In the genomic region with DNA sequence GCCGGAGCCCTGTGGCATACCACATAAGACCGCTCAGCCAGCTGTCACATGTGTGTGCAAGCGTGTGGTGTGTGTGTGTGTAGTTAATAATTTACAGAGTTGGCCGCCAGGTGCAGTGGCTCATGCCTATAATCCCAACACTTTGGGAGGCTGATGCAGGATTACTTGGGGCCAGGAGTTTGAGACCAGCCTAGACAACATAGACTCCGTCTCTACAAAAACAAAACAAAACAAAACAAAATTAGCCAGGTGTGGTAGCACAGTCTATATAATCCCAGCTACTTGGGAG, we compare ENCODE assay signal across 18 cellular contexts. TPM values are rescaled to one million over a fixed set of nuclear protein-coding genes. Genes with fewer than 3 reads are reported as not detected.
DNase-seq lines count a peak whose midpoint lies in the region; ATAC-seq and TF ChIP-seq lines count a peak whose summit lies in the region.
"Had no signal": no experiment of that assay in that cellular context is flagged by ENCODE, and none has a peak within 500 bp of the region (broad histone marks: within the 10 kb centered on the region; RNA-seq: fewer than 3 reads in every experiment).

No MANE protein-coding gene starts in this region.

- H3K36me3 ChIP-seq in body of pancreas (replicated peaks in 1 of 2; ENCODE audit: insufficient read depth in 1 of 2, low read depth in 2 of 2) (no peaks in the 10 kb centered on the region), neural progenitor cell (no peaks in the 10 kb centered on the region)

- H3K4me3 Mint-ChIP-seq in activated CD4-positive, alpha-beta T cell treated with anti-CD3 and anti-CD28 coated beads, Interleukin-2, amount 10 ng/mL, durations not matched to agents 7 days and 5 days = no peak overlapping the region
- H3K4me3 Mint-ChIP-seq in progenitor cell of endocrine pancreas (ENCODE audit: low read depth) (no peak overlapping the region), neural progenitor cell (no peak overlapping the region)

- H3K9ac ChIP-seq in neural progenitor cell = no peak overlapping the region

- no peak for TF ChIP-seq POLR2A in body of pancreas (IDR thresholded peaks at IDR 0.05)

- H3K27me3 ChIP-seq in body of pancreas = no peaks in the 10 kb centered on the region
- H3K27me3 ChIP-seq in neural progenitor cell = no peaks in the 10 kb centered on the region
- H3K27me3 ChIP-seq: foreskin keratinocyte had no signal

- peaks cover 3% of the 10 kb centered on the region for H3K9me3 Mint-ChIP-seq in activated CD4-positive, alpha-beta T cell treated with anti-CD3 and anti-CD28 coated beads, Interleukin-2, amount 10 ng/mL, durations not matched to agents 7 days and 5 days
- H3K9me3 Mint-ChIP-seq in progenitor cell of endocrine pancreas (ENCODE audit: low read depth) (no peaks in the 10 kb centered on the region), neural progenitor cell (no peaks in the 10 kb centered on the region)

- no peaks in the 10 kb centered on the region for H3F3A ChIP-seq in neural progenitor cell (ENCODE audit: low read depth)

- no peaks in the 10 kb centered on the region for H3K9me3 ChIP-seq in body of pancreas
- no peaks in the 10 kb centered on the region for H3K9me3 ChIP-seq in neural progenitor cell (ENCODE audit: low read depth)

- TF ChIP-seq CTCF in body of pancreas (IDR thresholded peaks at IDR 0.05) = no peak
- TF ChIP-seq CTCF in progenitor cell of endocrine pancreas (IDR thresholded peaks at IDR 0.05; ENCODE audit: unreplicated experiment) = no peak
- no peak for TF ChIP-seq CTCF in neural progenitor cell (IDR thresholded peaks at IDR 0.05)

- POLR2A ChIA-PET in activated CD4-positive, alpha-beta T cell treated with anti-CD3 and anti-CD28 coated beads, Interleukin-2, amount 10 ng/mL, durations not matched to agents 7 days and 5 days (lab: Charles Lee) = interaction anchor here (0.6 kb wide), 1 partner anchor 14 kb away, joined by 3 read pairs; no protein-coding TSS in a partner anchor

- no peak for DNase-seq in activated CD4-positive, alpha-beta T cell treated with anti-CD3 and anti-CD28 coated beads, Interleukin-2, amount 10 ng/mL, durations not matched to agents 7 days and 5 days
- no peak for DNase-seq in activated CD4-positive, alpha-beta T cell treated with anti-CD3 and anti-CD28 coated beads, Interleukin-2, amount 50 U/mL, for 48 hours
- DNase-seq in MV-4-11 (lab: John Stamatoyannopoulos, UW) (peak; percentile 85), body of pancreas (peak; percentile 51 to 77 (median 74)), progenitor cell of endocrine pancreas (ENCODE audit: low spot score, unreplicated experiment) (no peak), COR-L47 (lab: John Stamatoyannopoulos, UW) (no peak), neural progenitor cell (ENCODE audit: low spot score) (no peak)
- DNase-seq: activated CD4-positive, alpha-beta T cell treated with anti-CD3 and anti-CD28 coated beads for 4 hours; foreskin keratinocyte; Kasumi-1; left ventricle myocardium superior; NCI-H1436 treated with DMSO at 0.1 percent for 48 hours; NCI-H226; Right ventricle myocardium superior had no signal

- H3K4me2 ChIP-seq in neural progenitor cell = no peak overlapping the region

- no peaks in the 10 kb centered on the region for H4K20me1 ChIP-seq in neural progenitor cell (ENCODE audit: low read depth)

- CTCF ChIA-PET in activated CD4-positive, alpha-beta T cell treated with anti-CD3 and anti-CD28 coated beads, Interleukin-2, amount 10 ng/mL, durations not matched to agents 7 days and 5 days (lab: Charles Lee) = interaction anchor here (0.8 to 3.3 kb wide), 8 partner anchors 11 to 270 kb away, joined by 3 to 16 read pairs (median 5); partner anchors contain the start of gene SOCS1

- no peak overlapping the region for H2AFZ ChIP-seq in neural progenitor cell (replicated peaks)

- intact Hi-C loops in body of pancreas (cut with DNase I) = no loop called here

- H3K36me3 Mint-ChIP-seq in activated CD4-positive, alpha-beta T cell treated with anti-CD3 and anti-CD28 coated beads, Interleukin-2, amount 10 ng/mL, durations not matched to agents 7 days and 5 days (ENCODE audit: low read depth) = peaks cover 1% of the 10 kb centered on the region
- no peaks in the 10 kb centered on the region for H3K36me3 Mint-ChIP-seq in progenitor cell of endocrine pancreas (ENCODE audit: insufficient read depth)
- no peaks in the 10 kb centered on the region for H3K36me3 Mint-ChIP-seq in neural progenitor cell

- H3K4me1 ChIP-seq in body of pancreas (peaks cover 9% of the 10 kb centered on the region), neural progenitor cell (no peaks in the 10 kb centered on the region)

- H3K4me1 Mint-ChIP-seq in activated CD4-positive, alpha-beta T cell treated with anti-CD3 and anti-CD28 coated beads, Interleukin-2, amount 10 ng/mL, durations not matched to agents 7 days and 5 days = peaks cover 60% of the 10 kb centered on the region
- H3K4me1 Mint-ChIP-seq in progenitor cell of endocrine pancreas (ENCODE audit: low read depth) (no peaks in the 10 kb centered on the region), neural progenitor cell (peaks cover 2% of the 10 kb centered on the region)

- no peaks in the 10 kb centered on the region for H3K79me2 ChIP-seq in neural progenitor cell (ENCODE audit: low read depth)

- no peaks in the 10 kb centered on the region for H3K27me3 Mint-ChIP-seq in activated CD4-positive, alpha-beta T cell treated with anti-CD3 and anti-CD28 coated beads, Interleukin-2, amount 10 ng/mL, durations not matched to agents 7 days and 5 days
- H3K27me3 Mint-ChIP-seq in progenitor cell of endocrine pancreas = peaks cover 3% of the 10 kb centered on the region
- peaks cover 5% of the 10 kb centered on the region for H3K27me3 Mint-ChIP-seq in neural progenitor cell (ENCODE audit: insufficient read depth, low read depth)

- peak; percentile 74 for ATAC-seq in body of pancreas
- ATAC-seq in HG03196 (IDR thresholded peaks at IDR 0.05; ENCODE audit: unreplicated experiment) = no peak
- ATAC-seq: foreskin keratinocyte, left ventricle myocardium superior had no signal

- WGBS in body of pancreas, 2 donors = 16 to 25% methylated on average over 5 of the region's 5 CpGs

- no peak overlapping the region for H3K4me3 ChIP-seq in body of pancreas
- no peak overlapping the region for H3K4me3 ChIP-seq in neural progenitor cell
- H3K4me3 ChIP-seq: coronary artery had no signal

- peak overlapping the region; percentile 75 for H3K27ac Mint-ChIP-seq in activated CD4-positive, alpha-beta T cell treated with anti-CD3 and anti-CD28 coated beads, Interleukin-2, amount 10 ng/mL, durations not matched to agents 7 days and 5 days
- H3K27ac Mint-ChIP-seq in progenitor cell of endocrine pancreas (peak overlapping the region; percentile 67), neural progenitor cell (no peak overlapping the region)

- H3K27ac ChIP-seq in body of pancreas = no peak overlapping the region
- H3K27ac ChIP-seq in neural progenitor cell = no peak overlapping the region
- H3K27ac ChIP-seq: foreskin keratinocyte had no signal

RNA-seq across cellular contexts. Expression of gene SOCS1, which starts 20.4 kb away (rescaled TPM):
- 100 to 1,000 TPM; 127 to 133 TPM for total RNA-seq in activated CD4-positive, alpha-beta T cell treated with anti-CD3 and anti-CD28 coated beads, Interleukin-2, amount 10 ng/mL, durations not matched to agents 7 days and 5 days
- total RNA-seq in body of pancreas (1 to 10 TPM; 1.0 to 7.9 TPM), progenitor cell of endocrine pancreas (6.6 and 6.8 TPM in 2 replicates), neural progenitor cell (ENCODE audit: low replicate concordance) (1.6 and 7.3 TPM in 2 replicates)

RNA-seq across cellular contexts. Expression of gene TNP2, which starts 33.5 kb away (rescaled TPM):
- not detected for total RNA-seq in activated CD4-positive, alpha-beta T cell treated with anti-CD3 and anti-CD28 coated beads, Interleukin-2, amount 10 ng/mL, durations not matched to agents 7 days and 5 days
- not detected for total RNA-seq in body of pancreas
- total RNA-seq in progenitor cell of endocrine pancreas = not detected in 2 replicates
- not detected in 2 replicates for total RNA-seq in neural progenitor cell (ENCODE audit: low replicate concordance)
- total RNA-seq: endothelial cell of umbilical vein, foreskin keratinocyte, left ventricle myocardium superior, Right ventricle myocardium superior, subcutaneous adipose tissue had no signal

RNA-seq across cellular contexts. Expression of gene PRM3, which starts 37.8 kb away (rescaled TPM):
- total RNA-seq in activated CD4-positive, alpha-beta T cell treated with anti-CD3 and anti-CD28 coated beads, Interleukin-2, amount 10 ng/mL, durations not matched to agents 7 days and 5 days = not detected
- total RNA-seq in body of pancreas = not detected
- total RNA-seq in progenitor cell of endocrine pancreas = not detected in 2 replicates
- not detected in 2 replicates for total RNA-seq in neural progenitor cell (ENCODE audit: low replicate concordance)
- total RNA-seq: endothelial cell of umbilical vein, foreskin keratinocyte, left ventricle myocardium superior, Right ventricle myocardium superior, subcutaneous adipose tissue had no signal

RNA-seq across cellular contexts. Expression of gene PRM2, which starts 40.6 kb away (rescaled TPM):
- not detected for total RNA-seq in activated CD4-positive, alpha-beta T cell treated with anti-CD3 and anti-CD28 coated beads, Interleukin-2, amount 10 ng/mL, durations not matched to agents 7 days and 5 days
- not detected for total RNA-seq in body of pancreas
- total RNA-seq in progenitor cell of endocrine pancreas = not detected in 2 replicates
- not detected in 2 replicates for total RNA-seq in neural progenitor cell (ENCODE audit: low replicate concordance)
- total RNA-seq: endothelial cell of umbilical vein, foreskin keratinocyte, left ventricle myocardium superior, Right ventricle myocardium superior, subcutaneous adipose tissue had no signal

RNA-seq across cellular contexts. Expression of gene PRM1, which starts 45.5 kb away (rescaled TPM):
- not detected for total RNA-seq in activated CD4-positive, alpha-beta T cell treated with anti-CD3 and anti-CD28 coated beads, Interleukin-2, amount 10 ng/mL, durations not matched to agents 7 days and 5 days
- total RNA-seq in body of pancreas (not detected), progenitor cell of endocrine pancreas (not detected in 2 replicates), neural progenitor cell (ENCODE audit: low replicate concordance) (not detected in 2 replicates)
- total RNA-seq: endothelial cell of umbilical vein, foreskin keratinocyte, left ventricle myocardium superior, Right ventricle myocardium superior, subcutaneous adipose tissue had no signal

Comparison
In these comparisons a context has a peak if more than half of its experiments do, and no peak if none do; other contexts are left out.
1. DNase-seq: peak in MV-4-11 (single experiment) and body of pancreas (4 of 4); none in activated CD4-positive, alpha-beta T cell treated with anti-CD3 and anti-CD28 coated beads, Interleukin-2, amount 10 ng/mL, durations not matched to agents 7 days and 5 days (single experiment), activated CD4-positive, alpha-beta T cell treated with anti-CD3 and anti-CD28 coated beads, Interleukin-2, amount 50 U/mL, for 48 hours (0 of 2), progenitor cell of endocrine pancreas (single experiment), COR-L47 (single experiment) and neural progenitor cell (single experiment).
2. RNA of gene SOCS1, which starts 20.4 kb away (total RNA-seq): 127 to 133 TPM in activated CD4-positive, alpha-beta T cell treated with anti-CD3 and anti-CD28 coated beads, Interleukin-2, amount 10 ng/mL, durations not matched to agents 7 days and 5 days; 1.0 to 7.9 TPM in body of pancreas, 6.6 to 6.8 TPM in progenitor cell of endocrine pancreas and 1.6 to 7.3 TPM in neural progenitor cell; every median in the first group is over 10 times any median in the second.